8 cellular contexts compared by ENCODE assay signal in genomic region chrX:39242187-39242586, GRCh38.
A peak's percentile ranks its signal among the peaks of the same experiment; 100 is the strongest.
DNase-seq lines count a peak whose midpoint lies in the region; ATAC-seq, FAIRE-seq and TF ChIP-seq lines count a peak whose summit lies in the region.

No MANE protein-coding gene starts in this region.

- H3K9me3 ChIP-seq in neural progenitor cell (ENCODE audit: low read depth): peaks cover 3% of the 10 kb centered on the region

- H2AFZ ChIP-seq in neural progenitor cell (replicated peaks): no peak overlapping the region

- DNase-seq in AML-193 (lab: John Stamatoyannopoulos, UW): peak; percentile 2 to 10
- DNase-seq in GM19239 (ENCODE audit: insufficient read length, low spot score): no peak
- DNase-seq in NCI-H69 (lab: John Stamatoyannopoulos, UW): peak; percentile 73
- peak; percentile 18 for DNase-seq in endothelial cell (ENCODE audit: low spot score)
- peak; percentile 44 for DNase-seq in neural progenitor cell (ENCODE audit: low spot score)
- DNase-seq in T-helper 9 cell: no peak
- no peak for DNase-seq in DMS79 treated with DMSO at 0.1 percent for 48 hours (lab: John Stamatoyannopoulos, UW)

- H3K27ac Mint-ChIP-seq in endothelial cell (ENCODE audit: unreplicated experiment): no peak overlapping the region
- no peak overlapping the region for H3K27ac Mint-ChIP-seq in neural progenitor cell

- TF ChIP-seq CTCF in endothelial cell (IDR thresholded peaks at IDR 0.05; ENCODE audit: unreplicated experiment) (peak; percentile 26), neural progenitor cell (IDR thresholded peaks at IDR 0.05) (peak; percentile 56)

- H3K9ac ChIP-seq in neural progenitor cell: no peak overlapping the region

- H3K36me3 ChIP-seq in neural progenitor cell: no peaks in the 10 kb centered on the region

- H3K27me3 Mint-ChIP-seq in endothelial cell (ENCODE audit: unreplicated experiment): no peaks in the 10 kb centered on the region
- no peaks in the 10 kb centered on the region for H3K27me3 Mint-ChIP-seq in neural progenitor cell (ENCODE audit: insufficient read depth, low read depth)

- H3K9me3 Mint-ChIP-seq in endothelial cell (ENCODE audit: unreplicated experiment) (no peaks in the 10 kb centered on the region), neural progenitor cell (no peaks in the 10 kb centered on the region)

- H3K27ac ChIP-seq in neural progenitor cell: no peak overlapping the region

- peak; percentile 96 for FAIRE-seq in GM19239 (lab: Jason Lieb, UNC)

- H3K4me3 Mint-ChIP-seq in endothelial cell (ENCODE audit: unreplicated experiment) (no peak overlapping the region), neural progenitor cell (no peak overlapping the region)

- no peaks in the 10 kb centered on the region for H4K20me1 ChIP-seq in neural progenitor cell (ENCODE audit: low read depth)

- H3K4me3 ChIP-seq in neural progenitor cell: no peak overlapping the region

- no peaks in the 10 kb centered on the region for H3F3A ChIP-seq in neural progenitor cell (ENCODE audit: low read depth)

- no peaks in the 10 kb centered on the region for H3K79me2 ChIP-seq in neural progenitor cell (ENCODE audit: low read depth)

- no peak for ATAC-seq in HG03175 (IDR thresholded peaks at IDR 0.05; ENCODE audit: unreplicated experiment)

- H3K4me1 Mint-ChIP-seq in endothelial cell (ENCODE audit: unreplicated experiment) (peaks cover 7% of the 10 kb centered on the region), neural progenitor cell (no peaks in the 10 kb centered on the region)

- no peak overlapping the region for H3K4me2 ChIP-seq in neural progenitor cell

- H3K4me1 ChIP-seq in neural progenitor cell: no peaks in the 10 kb centered on the region

- H3K36me3 Mint-ChIP-seq in endothelial cell (ENCODE audit: low read depth, unreplicated experiment): no peaks in the 10 kb centered on the region
- no peaks in the 10 kb centered on the region for H3K36me3 Mint-ChIP-seq in neural progenitor cell

- no peaks in the 10 kb centered on the region for H3K27me3 ChIP-seq in neural progenitor cell

Comparison
In these comparisons a context has a peak if more than half of its experiments do, and no peak if none do; other contexts are left out.
1. DNase-seq: peak in AML-193 (2 of 2), NCI-H69 (single experiment), endothelial cell (single experiment) and neural progenitor cell (single experiment); none in GM19239 (single experiment), T-helper 9 cell (single experiment) and DMS79 treated with DMSO at 0.1 percent for 48 hours (single experiment).